ENCODE assay signal across 8 cellular contexts in the genomic region with DNA sequence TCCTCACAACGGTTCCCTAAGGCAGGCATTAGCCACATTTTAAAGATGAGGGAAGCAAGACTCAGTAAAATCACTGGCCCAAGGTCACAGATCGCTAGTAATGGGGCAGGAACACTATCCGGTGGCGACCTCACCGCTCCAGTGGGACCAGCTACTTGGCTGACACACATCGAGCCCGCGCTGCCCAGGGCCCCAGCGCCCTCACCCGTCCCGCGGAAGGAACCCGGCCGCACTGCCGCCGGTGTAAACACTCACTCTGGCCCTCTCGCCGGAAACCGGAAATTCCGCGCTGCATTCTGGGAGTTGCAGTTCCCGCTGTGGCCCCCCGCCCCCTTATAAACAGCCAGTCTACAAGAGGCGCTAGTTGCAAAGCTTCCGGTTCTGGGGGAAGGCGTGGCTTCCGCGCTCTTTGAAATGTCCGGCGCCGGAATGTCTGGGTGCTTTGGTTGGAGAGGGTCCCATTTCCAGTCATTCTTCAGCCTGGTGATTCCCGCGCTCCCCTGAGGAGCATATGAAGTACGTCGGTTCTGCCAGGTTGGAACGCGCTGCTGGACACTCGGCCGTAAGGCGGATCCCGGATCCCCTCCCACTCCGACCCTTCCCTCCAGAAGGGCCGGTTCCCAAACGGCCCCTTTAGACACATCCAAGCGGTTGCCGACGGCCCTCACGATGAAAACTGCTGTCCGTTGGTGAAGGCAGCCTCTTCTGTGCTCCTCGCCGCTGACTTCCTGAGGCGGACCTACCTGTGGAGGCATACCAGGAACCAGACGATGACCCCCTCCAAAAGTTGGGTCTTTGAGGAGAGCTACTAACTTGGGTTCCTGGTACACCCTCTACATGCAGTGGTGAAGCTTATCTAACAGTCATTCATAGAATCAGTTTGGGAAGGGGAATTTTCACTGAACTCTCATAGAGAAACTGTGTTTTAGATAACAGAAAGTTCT. TPM values are rescaled to one million over a fixed set of nuclear protein-coding genes. Genes with fewer than 3 reads are reported as not detected.
DNase-seq lines count a peak whose midpoint lies in the region; ATAC-seq, FAIRE-seq and TF ChIP-seq lines count a peak whose summit lies in the region.

A gene with protein sequence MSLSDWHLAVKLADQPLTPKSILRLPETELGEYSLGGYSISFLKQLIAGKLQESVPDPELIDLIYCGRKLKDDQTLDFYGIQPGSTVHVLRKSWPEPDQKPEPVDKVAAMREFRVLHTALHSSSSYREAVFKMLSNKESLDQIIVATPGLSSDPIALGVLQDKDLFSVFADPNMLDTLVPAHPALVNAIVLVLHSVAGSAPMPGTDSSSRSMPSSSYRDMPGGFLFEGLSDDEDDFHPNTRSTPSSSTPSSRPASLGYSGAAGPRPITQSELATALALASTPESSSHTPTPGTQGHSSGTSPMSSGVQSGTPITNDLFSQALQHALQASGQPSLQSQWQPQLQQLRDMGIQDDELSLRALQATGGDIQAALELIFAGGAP (minus strand): TSS at position 258 of the 944 bp plus-strand sequence. CDS start 2,293 bp downstream, outside the sequence.

- H3K9me3 ChIP-seq in psoas muscle, result no peaks in the 10 kb centered on the region

- WGBS in psoas muscle, 3 donors, result 0% methylated on average over 52 to 53 of the region's 53 CpGs

- peak; percentile 95 for TF ChIP-seq POLR2A in GM15510 (IDR thresholded peaks at IDR 0.05; ENCODE audit: borderline replicate concordance, extremely low read depth, insufficient read length)

- no peaks in the 10 kb centered on the region for H3K27me3 ChIP-seq in psoas muscle (ENCODE audit: insufficient read depth in 3 of 3, low read length in 2 of 3)

- H3K4me3 ChIP-seq in psoas muscle, result peak within 1 kb of the TSS; percentile 96

- TF ChIP-seq CTCF in psoas muscle (IDR thresholded peaks at IDR 0.05), result no peak

- ATAC-seq in HG02885 (IDR thresholded peaks at IDR 0.05; ENCODE audit: poor library complexity, unreplicated experiment), result peak; percentile 80
- ATAC-seq in left ventricle myocardium superior, result peak; percentile 99
- ATAC-seq in psoas muscle, result peak; percentile 98 to 99 (median 98)

- intact Hi-C loops in left ventricle myocardium superior (cut with micrococcal nuclease), result no loop called here
- intact Hi-C loops in psoas muscle (cut with DNase I), result loop anchor here (2.0 to 10.0 kb wide), 2 partner anchors 80 to 84 kb away; a partner anchor contains a TSS

- H3K36me3 ChIP-seq in psoas muscle (ENCODE audit: insufficient read depth in 1 of 2, low read depth in 1 of 2), result peaks cover 0 to 31% of the 10 kb centered on the region in 2 donors

- H3K4me1 ChIP-seq in psoas muscle, result peaks cover 12% of the 10 kb centered on the region

- no peak for FAIRE-seq in urothelium cell line (lab: Jason Lieb, UNC)

- peak; percentile 90 to 95 for DNase-seq in NCI-H187 (lab: John Stamatoyannopoulos, UW)
- DNase-seq in T-helper 2 cell, result peak; percentile 86 to 98 (median 94)
- peak; percentile 97 for DNase-seq in left ventricle myocardium superior
- peak; percentile 98 for DNase-seq in psoas muscle
- DNase-seq in urothelium cell line (ENCODE audit: low spot score), result peak; percentile 92

- H3K27ac ChIP-seq in angular gyrus (ENCODE audit: low read depth, low read length) (peak within 1 kb of the TSS; percentile 75), psoas muscle (peak within 1 kb of the TSS; percentile 92)

RNA-seq across cellular contexts. Expression of the gene that starts here (rescaled TPM):
- total RNA-seq in left ventricle myocardium superior (55.1 TPM), psoas muscle (10 to 100 TPM; 52.3 to 72.7 (median 59.7) TPM)
- polyA plus RNA-seq in psoas muscle, result 10 to 100 TPM; 45.5 to 91.7 (median 62.8) TPM

Comparison
In these comparisons a context has a peak if more than half of its experiments do, and no peak if none do; other contexts are left out.
1. Peak in every context shown above with its lines: DNase-seq, ATAC-seq, H3K4me3 ChIP-seq and H3K27ac ChIP-seq.